Comparison of ENCODE assay signal across 8 cellular contexts in genomic region chrX:103254921-103255455, GRCh38. TPM values are rescaled to one million over a fixed set of nuclear protein-coding genes. Genes with fewer than 3 reads are reported as not detected.
DNase-seq lines count a peak whose midpoint lies in the region; ATAC-seq and TF ChIP-seq lines count a peak whose summit lies in the region.

Gene TCEAL8, minus strand, starts transcription at chrX:103255155. Its CDS starts 1,176 bp downstream, at chrX:103253979.

- H3K9me3 Mint-ChIP-seq in neural progenitor cell, result no peaks in the 10 kb centered on the region

- peaks cover 7% of the 10 kb centered on the region for H3K4me1 ChIP-seq in neural progenitor cell

- peak within 1 kb of the TSS; percentile 51 for H3K9ac ChIP-seq in neural progenitor cell

- H3K36me3 Mint-ChIP-seq in neural progenitor cell, result peaks cover 11% of the 10 kb centered on the region

- H3F3A ChIP-seq in neural progenitor cell (ENCODE audit: low read depth), result peaks cover 19% of the 10 kb centered on the region

- no peaks in the 10 kb centered on the region for H4K20me1 ChIP-seq in neural progenitor cell (ENCODE audit: low read depth)

- H3K4me3 ChIP-seq in neural progenitor cell, result peak within 1 kb of the TSS; percentile 63

- H2AFZ ChIP-seq in neural progenitor cell (replicated peaks), result peak within 1 kb of the TSS; percentile 75

- peak; percentile 96 for ATAC-seq in GM21786 (IDR thresholded peaks at IDR 0.05; ENCODE audit: unreplicated experiment)

- H3K27ac ChIP-seq in neural progenitor cell, result peak within 1 kb of the TSS; percentile 46

- peaks cover 17% of the 10 kb centered on the region for H3K79me2 ChIP-seq in neural progenitor cell (ENCODE audit: low read depth)

- H3K27me3 ChIP-seq in neural progenitor cell, result no peaks in the 10 kb centered on the region

- peaks cover 19% of the 10 kb centered on the region for H3K4me1 Mint-ChIP-seq in neural progenitor cell

- H3K9me3 ChIP-seq in neural progenitor cell (ENCODE audit: low read depth), result no peaks in the 10 kb centered on the region

- no peak for TF ChIP-seq CTCF in neural progenitor cell (IDR thresholded peaks at IDR 0.05)

- H3K27me3 Mint-ChIP-seq in neural progenitor cell (ENCODE audit: insufficient read depth, low read depth), result peaks cover 2% of the 10 kb centered on the region

- H3K4me3 Mint-ChIP-seq in neural progenitor cell, result peak within 1 kb of the TSS; percentile 92

- H3K4me2 ChIP-seq in neural progenitor cell, result peak within 1 kb of the TSS; percentile 84

- DNase-seq in DMS79 treated with DMSO at 0.1 percent for 48 hours (lab: John Stamatoyannopoulos, UW) (peak; percentile 93), Kasumi-1 (lab: John Stamatoyannopoulos, UW) (peak; percentile 60 to 65), SHP77 (lab: John Stamatoyannopoulos, UW) (peak; percentile 36 to 74), foreskin melanocyte (peak; percentile 74), neural progenitor cell (ENCODE audit: low spot score) (peak; percentile 88), stromal cell of bone marrow (ENCODE audit: low read depth) (peak; percentile 64)
- DNase-seq in activated naive CD4-positive, alpha-beta T cell treated with Interleukin-2 at 50 U/mL for 16 hours, result peak; percentile 64

- H3K36me3 ChIP-seq in neural progenitor cell, result no peaks in the 10 kb centered on the region

- H3K27ac Mint-ChIP-seq in neural progenitor cell, result peak within 1 kb of the TSS; percentile 76

RNA-seq across cellular contexts. Expression of gene TCEAL8, which starts in this region (rescaled TPM):
- 95.7 and 160 TPM in 2 replicates for total RNA-seq in neural progenitor cell (ENCODE audit: low replicate concordance)

Comparison
In these comparisons a context has a peak if more than half of its experiments do, and no peak if none do; other contexts are left out.
1. Peak in every context shown above with its lines: DNase-seq, ATAC-seq, H3K4me3 ChIP-seq and H3K27ac ChIP-seq.